Comparison of ENCODE assay signal across 1 cellular context in the genomic region with DNA sequence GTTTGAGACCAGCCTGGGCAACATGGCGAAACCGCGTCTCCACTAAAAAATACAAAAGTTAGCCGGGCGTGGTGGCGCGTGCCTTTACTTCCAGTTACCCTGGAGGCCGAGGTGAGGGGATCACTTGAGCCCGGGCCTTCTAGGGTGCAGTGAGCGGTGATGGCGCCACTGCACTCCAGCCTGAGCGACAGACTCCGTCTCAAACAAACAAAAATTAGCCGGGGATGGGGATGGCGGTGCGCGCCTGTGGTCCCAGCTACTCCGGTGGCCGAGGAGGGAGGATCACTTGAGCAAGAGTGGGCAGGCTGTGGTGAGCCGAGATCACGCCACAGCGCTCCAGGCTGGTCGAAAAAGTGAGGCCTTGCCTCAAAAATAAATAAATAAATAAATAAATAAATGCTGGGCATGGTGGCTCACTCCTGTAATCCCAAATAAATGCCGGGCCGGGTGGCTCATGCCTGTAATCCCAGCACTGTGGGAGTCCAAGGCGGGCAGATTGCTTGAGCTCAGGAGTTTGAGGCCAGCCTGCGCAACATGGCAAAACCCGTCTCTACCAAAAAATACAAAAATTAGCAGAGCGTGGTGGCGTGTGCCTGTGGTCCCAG.
TF ChIP-seq lines count a peak whose summit lies in the region.

No MANE protein-coding gene starts in this region.

TF ChIP-seq in IMR-90, 13 proteins besides CTCF, POLR2A, EP300 and RAD21:
- TF ChIP-seq BHLHE40 (IDR thresholded peaks at IDR 0.05; ENCODE audit: low read depth, low read length): no peak
- TF ChIP-seq FOS (IDR thresholded peaks at IDR 0.05; ENCODE audit: low read depth, low read length): no peak
- TF ChIP-seq RCOR1 (IDR thresholded peaks at IDR 0.05; ENCODE audit: insufficient replicate concordance, low read length): no peak
- no peak for TF ChIP-seq MAFK (IDR thresholded peaks at IDR 0.05; ENCODE audit: low read depth, low read length)
- TF ChIP-seq CEBPB (IDR thresholded peaks at IDR 0.05; ENCODE audit: low read depth, low read length): no peak
- TF ChIP-seq, protein P1, sequence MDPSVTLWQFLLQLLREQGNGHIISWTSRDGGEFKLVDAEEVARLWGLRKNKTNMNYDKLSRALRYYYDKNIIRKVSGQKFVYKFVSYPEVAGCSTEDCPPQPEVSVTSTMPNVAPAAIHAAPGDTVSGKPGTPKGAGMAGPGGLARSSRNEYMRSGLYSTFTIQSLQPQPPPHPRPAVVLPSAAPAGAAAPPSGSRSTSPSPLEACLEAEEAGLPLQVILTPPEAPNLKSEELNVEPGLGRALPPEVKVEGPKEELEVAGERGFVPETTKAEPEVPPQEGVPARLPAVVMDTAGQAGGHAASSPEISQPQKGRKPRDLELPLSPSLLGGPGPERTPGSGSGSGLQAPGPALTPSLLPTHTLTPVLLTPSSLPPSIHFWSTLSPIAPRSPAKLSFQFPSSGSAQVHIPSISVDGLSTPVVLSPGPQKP (IDR thresholded peaks at IDR 0.05; ENCODE audit: borderline replicate concordance, low read depth, low read length): no peak
- TF ChIP-seq MAZ (IDR thresholded peaks at IDR 0.05; ENCODE audit: borderline replicate concordance, low read depth, low read length): no peak
- no peak for TF ChIP-seq MXI1 (IDR thresholded peaks at IDR 0.05; ENCODE audit: borderline replicate concordance, low read depth, low read length)
- no peak for TF ChIP-seq NFE2L2 (IDR thresholded peaks at IDR 0.05; ENCODE audit: low read depth, low read length)
- no peak for TF ChIP-seq CHD1 (IDR thresholded peaks at IDR 0.05; ENCODE audit: low read depth, low read length)
- TF ChIP-seq, protein P2, sequence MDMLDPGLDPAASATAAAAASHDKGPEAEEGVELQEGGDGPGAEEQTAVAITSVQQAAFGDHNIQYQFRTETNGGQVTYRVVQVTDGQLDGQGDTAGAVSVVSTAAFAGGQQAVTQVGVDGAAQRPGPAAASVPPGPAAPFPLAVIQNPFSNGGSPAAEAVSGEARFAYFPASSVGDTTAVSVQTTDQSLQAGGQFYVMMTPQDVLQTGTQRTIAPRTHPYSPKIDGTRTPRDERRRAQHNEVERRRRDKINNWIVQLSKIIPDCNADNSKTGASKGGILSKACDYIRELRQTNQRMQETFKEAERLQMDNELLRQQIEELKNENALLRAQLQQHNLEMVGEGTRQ (IDR thresholded peaks at IDR 0.05; ENCODE audit: low read depth, low read length): no peak
- no peak for TF ChIP-seq SMC3 (IDR thresholded peaks at IDR 0.05; ENCODE audit: low read depth, low read length)
- no peak for TF ChIP-seq RFX5 (IDR thresholded peaks at IDR 0.05; ENCODE audit: low read depth, low read length)
